38 cellular contexts compared by ENCODE assay signal in the genomic region with DNA sequence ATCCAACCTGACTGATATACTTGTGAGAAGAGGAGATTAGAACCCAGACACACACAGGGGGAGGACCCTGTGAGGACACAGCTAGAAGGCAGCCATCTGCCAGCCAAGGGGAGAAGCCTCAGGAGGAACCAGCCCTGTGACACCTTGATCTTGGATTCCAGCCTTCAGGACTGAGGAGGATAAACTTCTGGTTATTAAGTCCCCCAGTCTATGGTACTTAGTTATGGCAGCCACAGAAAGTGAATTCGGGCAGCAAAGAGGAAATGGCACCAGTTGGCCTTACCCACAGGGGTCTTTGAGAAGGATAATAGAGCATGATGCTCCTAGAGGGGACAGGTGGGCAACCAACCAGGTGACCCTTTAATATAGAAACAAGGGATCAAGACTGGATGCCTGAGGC. TPM values are rescaled to one million over a fixed set of nuclear protein-coding genes. Genes with fewer than 3 reads are reported as not detected.
"Had no signal": no experiment of that assay in that cellular context is flagged by ENCODE, and none has a peak within 500 bp of the region (broad histone marks: within the 10 kb centered on the region; RNA-seq: fewer than 3 reads in every experiment).

No MANE protein-coding gene starts in this region.

- H3K36me3 ChIP-seq: MG63 had no signal

- H3K4me3 ChIP-seq: MG63 had no signal

- DNase-seq: Karpas-422, Kasumi-1, MG63, MM.1S, MV-4-11, NCI-H1048, NCI-H1092, NCI-H1092 treated with DMSO at 0.1 percent for 48 hours, NCI-H1105, NCI-H1105 treated with DMSO at 0.1 percent for 48 hours, NCI-H1417, NCI-H1417 treated with DMSO at 0.1 percent for 48 hours, NCI-H1436, NCI-H1436 treated with DMSO at 0.1 percent for 48 hours, NCI-H146, NCI-H1694, NCI-H1694 treated with DMSO at 0.1 percent for 48 hours, NCI-H187, NCI-H187 treated with DMSO at 0.1 percent for 48 hours, NCI-H1930, NCI-H2029, NCI-H2029 treated with DMSO at 0.1 percent for 48 hours, NCI-H2081, NCI-H2081 treated with DMSO at 0.1 percent for 48 hours, NCI-H2107, NCI-H2171, NCI-H2171 treated with DMSO at 0.1 percent for 48 hours, NCI-H2227 treated with DMSO at 0.1 percent for 48 hours, NCI-H226, NCI-H345, NCI-H446, NCI-H446 treated with DMSO at 0.1 percent for 48 hours, NCI-H510A, NCI-H510A treated with DMSO at 0.1 percent for 48 hours had no signal

RNA-seq across cellular contexts. Expression of gene ASCL2, which starts 49.4 kb away (rescaled TPM):
- total RNA-seq: LHCN-M2, M059J, MCF 10A, NCI-H460 had no signal

RNA-seq across cellular contexts. Expression of gene TH, which starts 49.4 kb away (rescaled TPM):
- total RNA-seq: LHCN-M2, NCI-H460 had no signal
